18 cellular contexts compared by ENCODE assay signal in genomic region chr2:128716371-128716770, GRCh38.
DNase-seq lines count a peak whose midpoint lies in the region; ATAC-seq and FAIRE-seq lines count a peak whose summit lies in the region.
"Had no signal": no experiment of that assay in that cellular context is flagged by ENCODE, and none has a peak within 500 bp of the region (broad histone marks: within the 10 kb centered on the region; RNA-seq: fewer than 3 reads in every experiment).

No MANE protein-coding gene starts in this region.

- no peaks in the 10 kb centered on the region for H3K36me3 ChIP-seq in small intestine (ENCODE audit: control insufficient read depth in 2 of 2, insufficient read depth in 2 of 2, low read length in 2 of 2)
- H3K36me3 ChIP-seq: SJSA1 had no signal

- WGBS in small intestine, 3 donors, result 51 to 69% (median 59%) methylated on average over 6 of the region's 6 CpGs

- peak; percentile 65 for DNase-seq in cardiac septum (ENCODE audit: low spot score)
- DNase-seq in left ventricle myocardium superior, result no peak
- peak; percentile 67 to 85 for DNase-seq in NCI-H524 (lab: John Stamatoyannopoulos, UW)
- DNase-seq in ecto neural progenitor cell (ENCODE audit: low spot score), result peak; percentile 21
- no peak for DNase-seq in small intestine
- DNase-seq: CD4-positive, CD25-positive, alpha-beta regulatory T cell; DMS79; IMR-90; NCI-H1417 treated with DMSO at 0.1 percent for 48 hours; NCI-H187; NCI-H2107; NCI-H748 treated with DMSO at 0.1 percent for 48 hours; OCI-M1 had no signal

- intact Hi-C loops in cardiac septum (cut with DNase I) (no loop called here), left ventricle myocardium superior (cut with micrococcal nuclease) (no loop called here)

- no peak for ATAC-seq in left ventricle myocardium superior
- ATAC-seq in GM19351 (IDR thresholded peaks at IDR 0.05; ENCODE audit: unreplicated experiment), result no peak
- ATAC-seq in HG02981 (IDR thresholded peaks at IDR 0.05; ENCODE audit: unreplicated experiment), result no peak

- H3K27ac ChIP-seq in small intestine (ENCODE audit: low read depth in 1 of 2, low read length in 1 of 2), result no peak overlapping the region
- H3K27ac ChIP-seq: SJSA1 had no signal

- H3K9me3 ChIP-seq in small intestine (ENCODE audit: control insufficient read depth, low read depth), result no peaks in the 10 kb centered on the region
- H3K9me3 ChIP-seq: SJSA1 had no signal

- H3K27me3 ChIP-seq in small intestine (ENCODE audit: control insufficient read depth in 2 of 2, insufficient read depth in 2 of 2, low read length in 2 of 2), result peaks cover 0 to 3% of the 10 kb centered on the region in 2 donors
- H3K27me3 ChIP-seq: SJSA1 had no signal

- no peak overlapping the region for H3K4me3 ChIP-seq in small intestine (ENCODE audit: low read depth in 1 of 2, low read length in 2 of 2)
- H3K4me3 ChIP-seq: SJSA1 had no signal

- FAIRE-seq in small intestine (lab: Jason Lieb, UNC), result no peak
- FAIRE-seq: A204.1, RCC 7860 had no signal

- no peaks in the 10 kb centered on the region for H3K4me1 ChIP-seq in small intestine (ENCODE audit: control insufficient read depth in 2 of 2, insufficient read depth in 1 of 2, low read depth in 1 of 2, low read length in 1 of 2)
- H3K4me1 ChIP-seq: SJSA1 had no signal

Comparison
In these comparisons a context has a peak if more than half of its experiments do, and no peak if none do; other contexts are left out.
1. DNase-seq: peak in cardiac septum (single experiment), NCI-H524 (2 of 2) and ecto neural progenitor cell (single experiment); none in left ventricle myocardium superior (single experiment) and small intestine (single experiment).